Comparison of ENCODE assay signal across 22 cellular contexts in the genomic region with DNA sequence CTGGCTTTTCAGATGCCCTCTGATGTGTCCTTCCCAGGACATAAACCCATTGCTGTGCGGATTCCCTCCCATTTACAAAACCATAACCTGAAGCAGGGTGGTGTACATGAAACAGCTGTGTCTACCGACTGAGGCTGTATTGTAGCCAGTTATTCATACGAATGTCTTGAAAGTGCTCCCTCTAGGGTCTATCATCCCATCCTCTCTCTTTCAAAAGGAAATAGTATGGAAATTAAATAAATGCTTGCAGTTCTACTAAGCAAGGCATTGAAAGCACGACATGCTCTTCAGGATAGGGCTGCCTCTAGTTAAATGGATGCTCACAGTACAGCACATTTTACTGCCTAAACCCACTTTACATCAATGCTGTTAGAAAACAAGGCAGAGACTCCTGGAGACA.
DNase-seq lines count a peak whose midpoint lies in the region; ATAC-seq and TF ChIP-seq lines count a peak whose summit lies in the region.
"Had no signal": no experiment of that assay in that cellular context is flagged by ENCODE, and none has a peak within 500 bp of the region (broad histone marks: within the 10 kb centered on the region; RNA-seq: fewer than 3 reads in every experiment).

No MANE protein-coding gene starts in this region.

- no TSS peak for BruUV-seq in OCI-LY7 (replicated peaks; lab: Mats Ljungman, UMichigan)

- H3K4me2 ChIP-seq in osteoblast (ENCODE audit: insufficient read depth, low read length) = no peak overlapping the region
- H3K4me2 ChIP-seq in OCI-LY7 (ENCODE audit: low read length) = no peak overlapping the region

- no peaks in the 10 kb centered on the region for H3K79me2 ChIP-seq in osteoblast (ENCODE audit: insufficient read depth, low read length)
- H3K79me2 ChIP-seq in OCI-LY7 (ENCODE audit: insufficient read depth, low read depth, low read length) = no peaks in the 10 kb centered on the region

- TF ChIP-seq CTCF in osteoblast (IDR thresholded peaks at IDR 0.05; ENCODE audit: extremely low read depth, low read depth, low read length) = no peak
- no peak for TF ChIP-seq CTCF in OCI-LY7 (conservative IDR thresholded peaks at IDR 0.05; ENCODE audit: low read length)

- ATAC-seq in HG03108 (IDR thresholded peaks at IDR 0.05; ENCODE audit: unreplicated experiment) = no peak
- ATAC-seq: activated CD4-positive, CD25-positive, alpha-beta regulatory T cell treated with anti-CD3 and anti-CD28 coated beads, Interleukin-2, amount 50 U/mL, for 24 hours; activated CD8-positive, alpha-beta T cell treated with anti-CD3 and anti-CD28 coated beads for 36 hours; lower lobe of right lung; Right ventricle myocardium inferior; T-cell had no signal

- no peaks in the 10 kb centered on the region for H3K9me3 ChIP-seq in osteoblast (ENCODE audit: low read depth, low read length)
- H3K9me3 ChIP-seq in OCI-LY7 (ENCODE audit: low read length) = no peaks in the 10 kb centered on the region
- H3K9me3 ChIP-seq: lower lobe of right lung, thyroid gland had no signal

- H4K20me1 ChIP-seq in osteoblast (ENCODE audit: insufficient read depth, low read length) (no peaks in the 10 kb centered on the region), OCI-LY7 (ENCODE audit: insufficient read depth, low read length) (no peaks in the 10 kb centered on the region)

- H3K27ac ChIP-seq in osteoblast (ENCODE audit: low read depth, low read length) (no peak overlapping the region), OCI-LY7 (ENCODE audit: low read depth, low read length, poor library complexity, severe bottlenecking) (no peak overlapping the region)
- H3K27ac ChIP-seq: foreskin keratinocyte, lower lobe of right lung, thyroid gland had no signal

- CTCF ChIA-PET in OCI-LY7 (lab: Charles Lee; ENCODE audit: unreplicated experiment) = no interaction called here

- no peaks in the 10 kb centered on the region for H3K9me2 ChIP-seq in OCI-LY7 (ENCODE audit: insufficient read depth, low read length)

- H2AFZ ChIP-seq in osteoblast (ENCODE audit: low read length) = no peak overlapping the region
- no peak overlapping the region for H2AFZ ChIP-seq in OCI-LY7 (ENCODE audit: low read length)

- H3K27me3 ChIP-seq in H7 (ENCODE audit: control insufficient read depth, insufficient read depth, low read length) (no peaks in the 10 kb centered on the region; the same call in 1 of the 2 replicates), osteoblast (ENCODE audit: insufficient read depth, low read length) (peaks cover 24% of the 10 kb centered on the region)
- H3K27me3 ChIP-seq: thyroid gland had no signal

- DNase-seq in H7 = peak; percentile 41
- peak; percentile 35 for DNase-seq in NCI-H1694 treated with DMSO at 0.1 percent for 48 hours (lab: John Stamatoyannopoulos, UW)
- peak; percentile 29 for DNase-seq in cerebellar cortex (ENCODE audit: low spot score)
- peak; percentile 63 for DNase-seq in osteoblast (ENCODE audit: insufficient read length, low spot score, missing footprints)
- DNase-seq in middle frontal gyrus (ENCODE audit: extremely low spot score, low spot score) = no peak
- DNase-seq in OCI-LY7 (ENCODE audit: low spot score) = no peak
- DNase-seq: activated CD8-positive, alpha-beta T cell treated with anti-CD3 and anti-CD28 coated beads for 36 hours; activated gamma-delta T cell treated with Interleukin-2 at 50 U/mL for 16 hours; CD8-positive, alpha-beta memory T cell; DMS53; foreskin keratinocyte; lower lobe of right lung; NCI-H1105; NCI-H2081; NCI-H69; stimulated activated CD4-positive, alpha-beta T cell treated with anti-CD3 and anti-CD28 coated beads, Interleukin-2, amount 100 ng/mL, for 48 hours; stimulated activated naive CD4-positive, alpha-beta T cell treated with Interleukin-2 at 50 U/mL for 16 hours; T-cell; thyroid gland had no signal

- no peaks in the 10 kb centered on the region for H3K36me3 ChIP-seq in H7 (replicated peaks; ENCODE audit: control insufficient read depth, insufficient read depth, low read length)
- H3K36me3 ChIP-seq in osteoblast (ENCODE audit: insufficient read depth, low read length) = no peaks in the 10 kb centered on the region
- H3K36me3 ChIP-seq in OCI-LY7 (ENCODE audit: insufficient read depth, low read length) = no peaks in the 10 kb centered on the region
- H3K36me3 ChIP-seq: lower lobe of right lung, thyroid gland had no signal

- H3K4me3 ChIP-seq in H7 (ENCODE audit: insufficient read depth, low read depth, low read length) = no peak overlapping the region
- H3K4me3 ChIP-seq in osteoblast (ENCODE audit: insufficient read depth, low read length) = no peak overlapping the region
- no peak overlapping the region for H3K4me3 ChIP-seq in OCI-LY7 (ENCODE audit: low read depth, low read length, poor library complexity, severe bottlenecking)
- H3K4me3 ChIP-seq: lower lobe of right lung, thyroid gland had no signal

- POLR2A ChIA-PET in OCI-LY7 (lab: Charles Lee) = no interaction called here

- intact Hi-C loops in OCI-LY7 (cut with micrococcal nuclease; ENCODE audit: unreplicated experiment) = no loop called here

- H3K4me1 ChIP-seq in osteoblast (ENCODE audit: insufficient read depth, low read length) (no peaks in the 10 kb centered on the region), OCI-LY7 (ENCODE audit: insufficient read depth, low read length, poor library complexity, severe bottlenecking) (no peaks in the 10 kb centered on the region)
- H3K4me1 ChIP-seq: foreskin keratinocyte, lower lobe of right lung had no signal

Comparison
In these comparisons a context has a peak if more than half of its experiments do, and no peak if none do; other contexts are left out.
1. DNase-seq: peak in H7 (single experiment), NCI-H1694 treated with DMSO at 0.1 percent for 48 hours (single experiment), cerebellar cortex (single experiment) and osteoblast (single experiment); none in middle frontal gyrus (single experiment) and OCI-LY7 (single experiment).